Comparison of ENCODE assay signal across 23 cellular contexts in the genomic region with DNA sequence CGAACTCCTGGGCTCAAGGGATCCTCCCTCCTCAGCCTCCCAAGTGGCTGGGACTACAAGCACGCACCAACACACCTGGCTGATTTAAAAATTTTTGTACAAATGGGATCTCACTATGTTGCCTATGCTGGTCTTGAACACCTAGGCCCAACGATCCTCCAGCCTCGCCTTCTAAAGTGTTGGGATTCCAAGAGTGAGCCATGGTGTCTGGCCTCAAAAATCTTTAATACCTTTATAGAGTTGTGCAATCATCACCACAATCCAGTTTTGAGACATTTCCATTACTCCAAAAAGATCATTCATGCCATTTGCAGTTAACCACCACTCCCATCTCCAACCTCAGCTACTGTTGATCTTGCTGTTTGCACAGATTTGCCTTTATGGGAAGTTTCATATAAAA.
"Had no signal": no experiment of that assay in that cellular context is flagged by ENCODE, and none has a peak within 500 bp of the region (broad histone marks: within the 10 kb centered on the region; RNA-seq: fewer than 3 reads in every experiment).

No MANE protein-coding gene starts in this region.

- H3K36me3 Mint-ChIP-seq: naive B cell had no signal

- H3K4me1 Mint-ChIP-seq: mesothelial cell of epicardium had no signal

- H3K27ac ChIP-seq: colonic mucosa, esophagus squamous epithelium, heart right ventricle, left lung, lower lobe of right lung had no signal

- FAIRE-seq: endothelial cell of umbilical vein, islet of Langerhans, keratinocyte had no signal

- H3K4me3 ChIP-seq: colonic mucosa, esophagus squamous epithelium, gastrocnemius medialis, heart right ventricle, left lung, lower lobe of right lung, mucosa of descending colon had no signal

- H3K4me1 ChIP-seq: colonic mucosa had no signal

- H3K27ac Mint-ChIP-seq: dendritic cell treated with granulocyte-macrophage colony-stimulating factor and Interleukin-4, amounts not matched to agents 40 ng/mL and 50 ng/mL, for 4 days; mesothelial cell of epicardium had no signal

- H3K36me3 ChIP-seq: colonic mucosa had no signal

- ATAC-seq: left cardiac atrium, left lung, left ventricle myocardium superior, lower lobe of right lung, mucosa of descending colon had no signal

- H3K27me3 Mint-ChIP-seq: dendritic cell treated with granulocyte-macrophage colony-stimulating factor and Interleukin-4, amounts not matched to agents 40 ng/mL and 50 ng/mL, for 4 days; naive B cell had no signal

- H3K27me3 ChIP-seq: colonic mucosa, esophagus squamous epithelium, gastrocnemius medialis, heart right ventricle, left lung had no signal

- H3K4me3 Mint-ChIP-seq: dendritic cell treated with granulocyte-macrophage colony-stimulating factor and Interleukin-4, amounts not matched to agents 40 ng/mL and 50 ng/mL, for 4 days; mesothelial cell of epicardium; naive B cell had no signal

- DNase-seq: colonic mucosa; cortex of kidney; effector CD4-positive, alpha-beta T cell; effector memory CD4-positive, alpha-beta T cell; esophagus squamous epithelium; foreskin fibroblast; foreskin melanocyte; glutamatergic neuron; heart right ventricle; hippocampal formation; left cardiac atrium; left lung; left ventricle myocardium superior; lower lobe of right lung; mesenchymal stem cell; mucosa of descending colon; naive B cell had no signal

- H3K9me3 ChIP-seq: colonic mucosa, esophagus squamous epithelium, gastrocnemius medialis, heart right ventricle, left lung, lower lobe of right lung, mucosa of descending colon had no signal
